In the genomic region with DNA sequence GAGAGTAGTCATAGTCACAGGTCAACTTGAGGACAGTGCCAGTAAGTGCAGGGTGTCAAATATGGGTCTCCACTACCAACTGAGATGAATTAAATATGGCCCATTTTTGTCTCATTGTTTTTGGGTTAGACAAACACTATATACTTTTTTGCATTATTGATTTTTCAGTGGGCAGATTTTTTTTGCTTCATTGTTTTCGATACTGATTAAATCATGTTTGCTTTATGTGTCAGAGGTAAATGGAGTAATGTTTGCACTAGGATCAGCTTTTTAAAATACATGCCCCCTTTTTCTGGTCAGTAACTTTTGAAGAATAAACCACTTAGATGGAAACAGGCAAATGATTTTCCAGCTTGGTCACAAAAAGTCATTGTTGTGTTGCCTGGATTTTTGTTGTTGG, we compare ENCODE assay signal across 19 cellular contexts.
DNase-seq lines count a peak whose midpoint lies in the region; ATAC-seq and TF ChIP-seq lines count a peak whose summit lies in the region.
"Had no signal": no experiment of that assay in that cellular context is flagged by ENCODE, and none has a peak within 500 bp of the region (broad histone marks: within the 10 kb centered on the region; RNA-seq: fewer than 3 reads in every experiment).

No MANE protein-coding gene starts in this region.

- H3K18ac ChIP-seq in IMR-90 (ENCODE audit: low read depth, low read length) = no peak overlapping the region; the same call in 1 of the 2 replicates

- H3K27me3 ChIP-seq in IMR-90 (ENCODE audit: control insufficient read depth, insufficient read depth, low read length) (no peaks in the 10 kb centered on the region), liver (ENCODE audit: control insufficient read depth in 4 of 4, insufficient read depth in 4 of 4, low read length in 3 of 4) (no peaks in the 10 kb centered on the region)

- no peak overlapping the region for H4K91ac ChIP-seq in IMR-90 (ENCODE audit: insufficient read depth, low read depth, low read length)

- no peaks in the 10 kb centered on the region for H3K79me1 ChIP-seq in IMR-90 (ENCODE audit: low read depth in 1 of 2, low read length in 2 of 2)

- H2BK120ac ChIP-seq in IMR-90 (ENCODE audit: low read depth, low read length) = no peak overlapping the region

- WGBS in IMR-90 (ENCODE audit: extremely low coverage in 2 of 2, insufficient read length in 1 of 2), 2 experiments = no CpG with 5 or more reads among the region's 1 CpG
- WGBS in liver = 42% methylated on average over 1 of the region's 1 CpG

- H3K9ac ChIP-seq in IMR-90 (ENCODE audit: low read depth, low read length) = no peak overlapping the region
- no peak overlapping the region for H3K9ac ChIP-seq in liver (ENCODE audit: low read depth in 1 of 2, low read length in 2 of 2)

- H3K4me3 ChIP-seq in IMR-90 (ENCODE audit: insufficient read depth, low read depth, low read length) = no peak overlapping the region
- no peak overlapping the region for H3K4me3 ChIP-seq in liver (ENCODE audit: low read depth in 1 of 3, low read length in 3 of 3)

- no peaks in the 10 kb centered on the region for H4K20me1 ChIP-seq in IMR-90 (ENCODE audit: insufficient read depth, low read length)

- peak overlapping the region; percentile 36; the same call in 1 of the 3 replicates for H2BK15ac ChIP-seq in IMR-90 (ENCODE audit: low read depth, low read length)

- CTCF ChIA-PET in IMR-90 (lab: Yijun Ruan, JAX) = no interaction called here

- H2AK9ac ChIP-seq in IMR-90 (replicated peaks; ENCODE audit: low read depth, low read length, poor library complexity) = no peak overlapping the region

- dilution Hi-C loops in IMR-90 (cut with HindIII; ENCODE audit: low sequenced_read_pairs, unreplicated experiment) = no loop called here

- no peak overlapping the region for H3K4ac ChIP-seq in IMR-90 (ENCODE audit: low read depth, low read length)

- TF ChIP-seq CTCF in IMR-90 (conservative IDR thresholded peaks at IDR 0.05; ENCODE audit: low read depth, low read length) (no peak), liver (IDR thresholded peaks at IDR 0.05; ENCODE audit: low read depth, low read length, missing input control) (no peak)

- no peaks in the 10 kb centered on the region for H3K36me3 ChIP-seq in IMR-90 (ENCODE audit: control insufficient read depth, insufficient read depth, low read length)
- H3K36me3 ChIP-seq in liver (ENCODE audit: control insufficient read depth in 4 of 4, insufficient read depth in 3 of 4, low read depth in 1 of 4, low read length in 3 of 4) = no peaks in the 10 kb centered on the region

- POLR2A ChIA-PET in IMR-90 (lab: Charles Lee; ENCODE audit: unreplicated experiment) = no interaction called here

- H2BK5ac ChIP-seq in IMR-90 (ENCODE audit: low read depth, low read length, poor library complexity, severe bottlenecking) = no peak overlapping the region

- H3K4me2 ChIP-seq in IMR-90 (ENCODE audit: low read depth, low read length) = no peak overlapping the region

- in situ Hi-C loops in IMR-90 (cut with MboI; ENCODE audit: low sequenced_read_pairs) = no loop called here

- BruUV-seq in IMR-90 (replicated peaks; lab: Mats Ljungman, UMichigan) = no TSS peak

- no peak overlapping the region; the same call in 1 of the 2 replicates for H2BK20ac ChIP-seq in IMR-90 (ENCODE audit: low read depth, low read length)

- H3K4me1 ChIP-seq in IMR-90 (ENCODE audit: control insufficient read depth, insufficient read depth, low read length) (peaks cover 4% of the 10 kb centered on the region; the same call in 1 of the 2 replicates), liver (ENCODE audit: control insufficient read depth in 4 of 4, insufficient read depth in 4 of 4, low read length in 3 of 4) (peaks cover 0 to 4% (median under 1%) of the 10 kb centered on the region in 4 donors)

- DNase-seq in DMS153 (lab: John Stamatoyannopoulos, UW) (peak; percentile 64), IMR-90 (no peak), NCI-H345 treated with DMSO at 0.1 percent for 48 hours (lab: John Stamatoyannopoulos, UW; ENCODE audit: unreplicated experiment) (peak; percentile 52)
- DNase-seq: CD4-positive, CD25-positive, alpha-beta regulatory T cell; EL; GF-D8; KBM-7; MM.1S; NCI-H1048; NCI-H1436 treated with DMSO at 0.1 percent for 48 hours; NCI-H2029 treated with DMSO at 0.1 percent for 48 hours; SIG-M5; T-cell had no signal

- no peak overlapping the region for H4K5ac ChIP-seq in IMR-90 (ENCODE audit: low read depth, low read length)

- H3K56ac ChIP-seq in IMR-90 (ENCODE audit: extremely low read depth, insufficient read depth, low read length) = no peak overlapping the region

- no peak overlapping the region for H4K8ac ChIP-seq in IMR-90 (ENCODE audit: low read depth in 2 of 2, low read length in 2 of 2)

- TF ChIP-seq POLR2A in IMR-90 (IDR thresholded peaks at IDR 0.05; ENCODE audit: low read depth, low read length) = no peak

- H2AK5ac ChIP-seq in IMR-90 (ENCODE audit: low read depth, low read length) = no peak overlapping the region; the same call in 1 of the 2 replicates

- H3K9me1 ChIP-seq in IMR-90 (ENCODE audit: insufficient read depth, low read length) = no peaks in the 10 kb centered on the region

- H3K9me3 ChIP-seq in IMR-90 (ENCODE audit: control insufficient read depth, insufficient read depth, low read length) (0 out of 2 replicates have a peak, but pooled peaks cover 3% of the 10 kb centered on the region), liver (ENCODE audit: control insufficient read depth in 4 of 4, low read length in 3 of 4) (no peaks in the 10 kb centered on the region)

- H3K27ac ChIP-seq in IMR-90 (ENCODE audit: insufficient read depth, low read length) (no peak overlapping the region), liver (ENCODE audit: low read depth in 1 of 2, low read length in 2 of 2) (no peak overlapping the region)

- H3K14ac ChIP-seq in IMR-90 (replicated peaks; ENCODE audit: low read depth, low read length) = no peak overlapping the region

- ATAC-seq in IMR-90 (ENCODE audit: low read depth) (no peak), HG03469 (IDR thresholded peaks at IDR 0.05; ENCODE audit: unreplicated experiment) (no peak), HG03442 (IDR thresholded peaks at IDR 0.05; ENCODE audit: unreplicated experiment) (no peak), GM18909 (IDR thresholded peaks at IDR 0.05; ENCODE audit: poor library complexity, unreplicated experiment) (no peak)
- ATAC-seq: Panc1, SK-N-SH treated with all-trans-retinoic acid at 6 μM for 48 hours, T-cell had no signal

- intact Hi-C loops in IMR-90 (cut with micrococcal nuclease) = loop anchor here (5.0 kb wide), 2 partner anchors 498 to 518 kb away; a partner anchor contains a TSS

- no peak overlapping the region for H3K23ac ChIP-seq in IMR-90 (ENCODE audit: low read depth, low read length)

- TF ChIP-seq RAD21 in IMR-90 (IDR thresholded peaks at IDR 0.05; ENCODE audit: low read length) (no peak), liver (IDR thresholded peaks at IDR 0.05) (no peak)

- no peak overlapping the region for H2AFZ ChIP-seq in IMR-90 (replicated peaks; ENCODE audit: low read length, poor library complexity)

TF ChIP-seq in IMR-90, 13 proteins besides CTCF, POLR2A, EP300 and RAD21:
- TF ChIP-seq FOS (IDR thresholded peaks at IDR 0.05; ENCODE audit: low read depth, low read length) = no peak
- no peak for TF ChIP-seq RFX5 (IDR thresholded peaks at IDR 0.05; ENCODE audit: low read depth, low read length)
- no peak for TF ChIP-seq BHLHE40 (IDR thresholded peaks at IDR 0.05; ENCODE audit: low read depth, low read length)
- TF ChIP-seq, protein P1, sequence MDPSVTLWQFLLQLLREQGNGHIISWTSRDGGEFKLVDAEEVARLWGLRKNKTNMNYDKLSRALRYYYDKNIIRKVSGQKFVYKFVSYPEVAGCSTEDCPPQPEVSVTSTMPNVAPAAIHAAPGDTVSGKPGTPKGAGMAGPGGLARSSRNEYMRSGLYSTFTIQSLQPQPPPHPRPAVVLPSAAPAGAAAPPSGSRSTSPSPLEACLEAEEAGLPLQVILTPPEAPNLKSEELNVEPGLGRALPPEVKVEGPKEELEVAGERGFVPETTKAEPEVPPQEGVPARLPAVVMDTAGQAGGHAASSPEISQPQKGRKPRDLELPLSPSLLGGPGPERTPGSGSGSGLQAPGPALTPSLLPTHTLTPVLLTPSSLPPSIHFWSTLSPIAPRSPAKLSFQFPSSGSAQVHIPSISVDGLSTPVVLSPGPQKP (IDR thresholded peaks at IDR 0.05; ENCODE audit: borderline replicate concordance, low read depth, low read length) = no peak

TF ChIP-seq in liver, 16 proteins besides CTCF, POLR2A, EP300 and RAD21:
- TF ChIP-seq YY1 (IDR thresholded peaks at IDR 0.05) = no peak
- TF ChIP-seq RXRA (IDR thresholded peaks at IDR 0.05) = peak in 1 of 2 donors; percentile 19
- TF ChIP-seq FOXA2 (IDR thresholded peaks at IDR 0.05) = no peak
- TF ChIP-seq GABPA (IDR thresholded peaks at IDR 0.05 in 1 of 2, conservative IDR thresholded peaks at IDR 0.05 in 1 of 2) = no peak
- TF ChIP-seq EGR1 (IDR thresholded peaks at IDR 0.05; ENCODE audit: low read depth in 2 of 2) = peak; percentile 65 to 79
- TF ChIP-seq HNF4G (IDR thresholded peaks at IDR 0.05) = no peak
- TF ChIP-seq SP1 (IDR thresholded peaks at IDR 0.05) = no peak
- TF ChIP-seq TAF1 (conservative IDR thresholded peaks at IDR 0.05) = no peak
- peak in 1 of 2 donors; percentile 25 for TF ChIP-seq JUND (IDR thresholded peaks at IDR 0.05)
TF ChIP-seq in liver: peak in this region for 3.
